In the genomic region with DNA sequence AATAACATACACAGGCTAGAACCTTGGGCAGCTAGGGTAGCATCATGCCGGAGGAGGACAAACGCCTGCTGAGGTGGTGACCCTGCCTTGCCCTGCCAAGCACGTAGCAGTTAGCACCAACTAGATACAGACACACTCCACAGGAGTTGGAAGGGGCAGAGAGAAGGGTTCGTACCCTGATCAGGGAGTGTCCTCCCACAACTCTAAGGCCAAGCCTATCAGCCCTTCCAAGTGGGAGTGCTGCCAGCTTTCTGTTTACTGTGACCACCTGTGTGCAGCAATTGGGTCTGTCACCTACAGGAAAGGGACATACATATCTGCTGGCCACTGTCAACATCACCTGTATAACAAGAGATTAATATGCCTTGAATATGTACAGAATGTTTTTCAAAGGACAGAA, we compare ENCODE assay signal across 12 cellular contexts. TPM values are rescaled to one million over a fixed set of nuclear protein-coding genes. Genes with fewer than 3 reads are reported as not detected.
DNase-seq lines count a peak whose midpoint lies in the region; ATAC-seq, FAIRE-seq and TF ChIP-seq lines count a peak whose summit lies in the region.
"Had no signal": no experiment of that assay in that cellular context is flagged by ENCODE, and none has a peak within 500 bp of the region (broad histone marks: within the 10 kb centered on the region; RNA-seq: fewer than 3 reads in every experiment).

No MANE protein-coding gene starts in this region.

- H3K23ac ChIP-seq in neuronal stem cell (ENCODE audit: low read depth, low read length, poor library complexity) = no peak overlapping the region

- H3K4me3 ChIP-seq in K562 = no peak overlapping the region
- H3K4me3 ChIP-seq in neuronal stem cell (ENCODE audit: low read length in 2 of 2) = peak overlapping the region in 1 of 2 donors; percentile 59

- POLR2A ChIA-PET in K562 (lab: Yijun Ruan, JAX) = interaction anchor here (0.6 to 17.9 kb wide), 14 partner anchors 12 to 139 kb away, joined by 3 to 451 read pairs (median 4); partner anchors contain the start of genes AIFM3, LZTR1 and P2RX6

- peak in 1 of 2 experiments; percentile 17; a peak in 1 of 4 replicates for TF ChIP-seq RAD21 in K562 (CRISPR knock-in tag; conservative IDR thresholded peaks at IDR 0.05 in 1 of 2, IDR thresholded peaks at IDR 0.05 in 1 of 2)

- H3K36me3 ChIP-seq in K562 (ENCODE audit: control insufficient read depth, insufficient read depth, low read length) (peaks cover 30% of the 10 kb centered on the region), neuronal stem cell (replicated peaks in 1 of 2; ENCODE audit: control insufficient read depth in 2 of 2, insufficient read depth in 2 of 2, low read length in 2 of 2) (peaks cover 22 to 40% of the 10 kb centered on the region in 2 donors)

- in situ Hi-C loops in K562 (cut with MboI) = no loop called here

- H2AFZ ChIP-seq in K562 (ENCODE audit: low read depth, low read length) (no peak overlapping the region), neuronal stem cell (ENCODE audit: low read length) (no peak overlapping the region)

- CTCF ChIA-PET in K562 (lab: Yijun Ruan, JAX; ENCODE audit: low intra/inter-chr PET ratio) = no interaction called here

- H4K8ac ChIP-seq in neuronal stem cell (ENCODE audit: low read depth, low read length) = no peak overlapping the region

- H3K4me1 ChIP-seq in K562 (replicated peaks in 1 of 2; ENCODE audit: control insufficient read depth in 2 of 2, insufficient read depth in 2 of 2, low read length in 2 of 2) (peaks cover 25 to 56% of the 10 kb centered on the region in 2 experiments), neuronal stem cell (ENCODE audit: control insufficient read depth in 2 of 2, insufficient read depth in 1 of 2, low read depth in 1 of 2, low read length in 2 of 2) (peaks cover 17 to 21% of the 10 kb centered on the region in 2 donors)

- H3K27ac ChIP-seq in K562 (ENCODE audit: extremely low read depth, low read depth, low read length) (peak overlapping the region; percentile 9; the same call in 1 of the 3 replicates), neuronal stem cell (replicated peaks; ENCODE audit: low read length) (peak overlapping the region; percentile 22)

- H4K20me1 ChIP-seq in K562 (replicated peaks; ENCODE audit: control insufficient read depth, insufficient read depth, low read length) = peaks cover 8% of the 10 kb centered on the region; the same call in 1 of the 2 replicates

- H2BK15ac ChIP-seq in neuronal stem cell (ENCODE audit: low read length) = no peak overlapping the region

- no peak overlapping the region for H4K91ac ChIP-seq in neuronal stem cell (ENCODE audit: low read depth, low read length, poor library complexity)

- H3K4me2 ChIP-seq in K562 (ENCODE audit: insufficient read depth, low read length) (peak overlapping the region; percentile 2; the same call in 1 of the 2 replicates), neuronal stem cell (ENCODE audit: insufficient read depth, low read length, poor library complexity, severe bottlenecking) (no peak overlapping the region)

- H3K14ac ChIP-seq in neuronal stem cell (ENCODE audit: low read length) = no peak overlapping the region

- ATAC-seq in K562 = no peak
- ATAC-seq in GM18861 (IDR thresholded peaks at IDR 0.05; ENCODE audit: unreplicated experiment) = no peak
- ATAC-seq: lower lobe of right lung had no signal

- peaks cover 13% of the 10 kb centered on the region for H3K79me1 ChIP-seq in neuronal stem cell (ENCODE audit: low read depth, low read length)

- DNase-seq in DMS53 (lab: John Stamatoyannopoulos, UW) = peak; percentile 7
- DNase-seq in DMS53 treated with DMSO at 0.1 percent for 48 hours (lab: John Stamatoyannopoulos, UW; ENCODE audit: unreplicated experiment) = no peak
- DNase-seq in NCI-H2081 treated with DMSO at 0.1 percent for 48 hours (lab: John Stamatoyannopoulos, UW) = peak; percentile 0
- DNase-seq in K562 (ENCODE audit: extremely low read depth in 1 of 4, low spot score in 3 of 4) = peak in 2 of 4 experiments; percentile 57 to 67
- no peak for DNase-seq in neuronal stem cell (ENCODE audit: low spot score)
- no peak for DNase-seq in iPS-NIHi11 (ENCODE audit: low spot score)
- DNase-seq in DMS114 treated with DMSO at 0.1 percent for 48 hours (lab: John Stamatoyannopoulos, UW; ENCODE audit: unreplicated experiment) = no peak
- DNase-seq: amniotic stem cell, lower lobe of right lung, T-helper 9 cell had no signal

- BruUV-seq in K562 (replicated peaks; lab: Mats Ljungman, UMichigan) = no TSS peak

- H3K9me3 ChIP-seq in K562 (replicated peaks; ENCODE audit: control insufficient read depth, insufficient read depth, low read depth, low read length) = no peaks in the 10 kb centered on the region
- H3K9me3 ChIP-seq in neuronal stem cell (replicated peaks in 1 of 2; ENCODE audit: control insufficient read depth in 2 of 2, insufficient read depth in 1 of 2, low read depth in 1 of 2, low read length in 2 of 2) = no peaks in the 10 kb centered on the region
- H3K9me3 ChIP-seq: lower lobe of right lung had no signal

- no peak overlapping the region for H2AK5ac ChIP-seq in neuronal stem cell (ENCODE audit: low read depth, low read length)

- H2BK12ac ChIP-seq in neuronal stem cell (ENCODE audit: low read length) = no peak overlapping the region

- H3K9me1 ChIP-seq in K562 (ENCODE audit: control insufficient read depth, insufficient read depth, low read length) = no peaks in the 10 kb centered on the region

- no peaks in the 10 kb centered on the region for H3K27me3 ChIP-seq in K562 (ENCODE audit: control insufficient read depth in 2 of 2, insufficient read depth in 2 of 2, low read length in 2 of 2)
- no peaks in the 10 kb centered on the region for H3K27me3 ChIP-seq in neuronal stem cell (ENCODE audit: control insufficient read depth in 3 of 3, insufficient read depth in 3 of 3, low read depth in 1 of 3, low read length in 3 of 3)

- TF ChIP-seq CTCF in K562 (IDR thresholded peaks at IDR 0.05 in 2 of 3, conservative IDR thresholded peaks at IDR 0.05 in 1 of 3; ENCODE audit: insufficient read depth in 2 of 3, low read depth in 1 of 3, low read length in 3 of 3) = no peak

- H2BK5ac ChIP-seq in neuronal stem cell (ENCODE audit: low read length) = no peak overlapping the region

- H2BK120ac ChIP-seq in neuronal stem cell (ENCODE audit: low read depth, low read length) = no peak overlapping the region

- no peak for TF ChIP-seq EP300 in K562 (IDR thresholded peaks at IDR 0.05; ENCODE audit: low read length)

- peaks cover 46% of the 10 kb centered on the region for H3K79me2 ChIP-seq in K562 (ENCODE audit: control insufficient read depth, insufficient read depth, low read length)

- no peak overlapping the region for H3K18ac ChIP-seq in neuronal stem cell (ENCODE audit: low read length)

- H3K9ac ChIP-seq in K562 (ENCODE audit: insufficient read depth in 1 of 2, low read depth in 2 of 2, low read length in 2 of 2) (peak overlapping the region in 1 of 2 experiments; percentile 69; a peak in 1 of 4 replicates), neuronal stem cell (ENCODE audit: low read depth, low read length, poor library complexity) (no peak overlapping the region)

- WGBS in K562 (ENCODE audit: insufficient coverage, low coverage, missing lambda C conversion rate) = 60% methylated on average over 4 of the region's 4 CpGs
- WGBS in neuronal stem cell (ENCODE audit: extremely low coverage in 2 of 2, insufficient read length in 2 of 2, insufficient replicate concordance in 1 of 2), 2 donors = no CpG with 5 or more reads among the region's 4 CpGs

- H3K4ac ChIP-seq in neuronal stem cell (ENCODE audit: low read length) = no peak overlapping the region

- no peak for FAIRE-seq in K562 (lab: Jason Lieb, UNC)

- intact Hi-C loops in K562 (cut with micrococcal nuclease) = loop anchor here (5.0 kb wide), 4 partner anchors 54 to 496 kb away; partner anchors contain the start of genes MED15, PI4KA and SNAP29

- no peak for TF ChIP-seq POLR2A in K562 (conservative IDR thresholded peaks at IDR 0.05)

RNA-seq across cellular contexts. Expression of gene THAP7, which starts 1.9 kb away (rescaled TPM):
- total RNA-seq in K562 (2011; cell fraction: chromatin; rRNA removed; ENCODE audit: low replicate concordance) = 90.2 and 332 TPM in 2 replicates
- 398 and 463 TPM in 2 replicates for total RNA-seq in K562 (2011; cell fraction: nucleolus; rRNA removed)
- 158 and 211 TPM in 2 replicates for total RNA-seq in K562 (2011; cell fraction: nucleoplasm; rRNA removed)
- total RNA-seq in K562 (2014; rRNA removed) (245 and 323 TPM in 2 replicates), K562 (2014; rRNA removed; fragmentation: Illumina TruSeq; extraction: Trizol) (32.0 and 35.6 TPM in 2 replicates), K562 (2015; rRNA removed; fragmentation: Illumina TruSeq; extraction: Trizol) (120 and 129 TPM in 2 replicates), K562 (2021) (169 and 183 TPM in 2 replicates)
- polyA plus RNA-seq in K562 (2011; rRNA removed) (75.4 and 94.6 TPM in 2 replicates), K562 (2014; fragmentation: Illumina TruSeq; extraction: Trizol) (84.1 and 121 TPM in 2 replicates), K562 (2014; fragmentation: Nextera tagmentation; extraction: Ambion mirVana) (10 to 100 TPM in 1 of 2 experiments, 1 to 10 TPM in 1; 7.9 to 33.1 TPM), K562 (2014; rRNA removed) (263 and 266 TPM in 2 replicates)
- polyA plus RNA-seq in K562 (2011; cell fraction: cytosol; rRNA removed) = 137 and 308 TPM in 2 replicates
- 202 and 335 TPM in 2 replicates for polyA plus RNA-seq in K562 (2011; cell fraction: nucleus; rRNA removed)
- 114 and 118 TPM in 2 replicates for polyA plus RNA-seq in K562 (2012)
- polyA minus RNA-seq in K562 (2011; rRNA and poly(A)+ RNA removed) = 39.0 and 48.5 TPM in 2 replicates
- polyA minus RNA-seq in K562 (2011; cell fraction: cytosol; rRNA and poly(A)+ RNA removed) = 53.5 and 55.4 TPM in 2 replicates
- polyA minus RNA-seq in K562 (2011; cell fraction: nucleus; rRNA and poly(A)+ RNA removed) = 261 and 385 TPM in 2 replicates
- 26.5 TPM for polyA plus RNA-seq in neuronal stem cell (2013, experiment 1 of 2)
- polyA plus RNA-seq in neuronal stem cell (2013, experiment 2 of 2) = 28.4 TPM

RNA-seq across cellular contexts. Expression of gene P2RX6, which starts 11.2 kb away (rescaled TPM):
- total RNA-seq in K562 (2011; cell fraction: chromatin; rRNA removed; ENCODE audit: low replicate concordance) = 8.3 and 26.4 TPM in 2 replicates
- 15.5 and 19.3 TPM in 2 replicates for total RNA-seq in K562 (2011; cell fraction: nucleolus; rRNA removed)
- 13.6 and 14.4 TPM in 2 replicates for total RNA-seq in K562 (2011; cell fraction: nucleoplasm; rRNA removed)
- total RNA-seq in K562 (2014; rRNA removed) = 1.5 and 1.9 TPM in 2 replicates
- total RNA-seq in K562 (2014; rRNA removed; fragmentation: Illumina TruSeq; extraction: Trizol) = 0.77 and 1.0 TPM in 2 replicates
- total RNA-seq in K562 (2015; rRNA removed; fragmentation: Illumina TruSeq; extraction: Trizol) = 1.6 and 1.7 TPM in 2 replicates
- total RNA-seq in K562 (2021) = 2.3 and 2.7 TPM in 2 replicates
- 1.2 and 1.5 TPM in 2 replicates for polyA plus RNA-seq in K562 (2011; rRNA removed)
- 1.4 and 2.2 TPM in 2 replicates for polyA plus RNA-seq in K562 (2011; cell fraction: cytosol; rRNA removed)
- 16.2 and 34.8 TPM in 2 replicates for polyA plus RNA-seq in K562 (2011; cell fraction: nucleus; rRNA removed)
- polyA plus RNA-seq in K562 (2012) = 4.7 and 7.9 TPM in 2 replicates
- polyA plus RNA-seq in K562 (2014; fragmentation: Illumina TruSeq; extraction: Trizol) = 1.3 and 1.5 TPM in 2 replicates
- polyA plus RNA-seq in K562 (2014; fragmentation: Nextera tagmentation; extraction: Ambion mirVana) = under 1 TPM in 1 of 2 experiments, not detected in 1; 0.01 TPM
- polyA plus RNA-seq in K562 (2014; rRNA removed) = 3.7 and 3.9 TPM in 2 replicates
- 1.6 and 2.5 TPM in 2 replicates for polyA minus RNA-seq in K562 (2011; rRNA and poly(A)+ RNA removed)
- 1.0 TPM in 1 of 2 replicates, not detected in the other for polyA minus RNA-seq in K562 (2011; cell fraction: cytosol; rRNA and poly(A)+ RNA removed)
- 5.6 and 7.5 TPM in 2 replicates for polyA minus RNA-seq in K562 (2011; cell fraction: nucleus; rRNA and poly(A)+ RNA removed)
- 0.43 TPM for polyA plus RNA-seq in neuronal stem cell (2013, experiment 1 of 2)
- polyA plus RNA-seq in neuronal stem cell (2013, experiment 2 of 2) = 0.53 TPM

RNA-seq across cellular contexts. Expression of gene LZTR1, which starts 21.7 kb away (rescaled TPM):
- 338 and 754 TPM in 2 replicates for total RNA-seq in K562 (2011; cell fraction: chromatin; rRNA removed; ENCODE audit: low replicate concordance)
- 395 and 404 TPM in 2 replicates for total RNA-seq in K562 (2011; cell fraction: nucleolus; rRNA removed)
- total RNA-seq in K562 (2011; cell fraction: nucleoplasm; rRNA removed) = 258 and 287 TPM in 2 replicates
- total RNA-seq in K562 (2014; rRNA removed) (87.2 and 120 TPM in 2 replicates), K562 (2014; rRNA removed; fragmentation: Illumina TruSeq; extraction: Trizol) (46.4 and 63.0 TPM in 2 replicates), K562 (2015; rRNA removed; fragmentation: Illumina TruSeq; extraction: Trizol) (51.3 and 53.2 TPM in 2 replicates), K562 (2021) (132 and 135 TPM in 2 replicates)
- polyA plus RNA-seq in K562 (2011; rRNA removed) (63.0 and 88.5 TPM in 2 replicates), K562 (2014; fragmentation: Illumina TruSeq; extraction: Trizol) (74.3 and 89.8 TPM in 2 replicates), K562 (2014; fragmentation: Nextera tagmentation; extraction: Ambion mirVana) (1 to 10 TPM; 2.2 to 3.1 TPM), K562 (2014; rRNA removed) (115 and 129 TPM in 2 replicates)
- 50.8 and 68.8 TPM in 2 replicates for polyA plus RNA-seq in K562 (2011; cell fraction: cytosol; rRNA removed)
- 703 and 913 TPM in 2 replicates for polyA plus RNA-seq in K562 (2011; cell fraction: nucleus; rRNA removed)
- 80.6 and 93.5 TPM in 2 replicates for polyA plus RNA-seq in K562 (2012)
- 64.5 and 72.9 TPM in 2 replicates for polyA minus RNA-seq in K562 (2011; rRNA and poly(A)+ RNA removed)
- polyA minus RNA-seq in K562 (2011; cell fraction: cytosol; rRNA and poly(A)+ RNA removed) = 41.9 and 49.7 TPM in 2 replicates
- polyA minus RNA-seq in K562 (2011; cell fraction: nucleus; rRNA and poly(A)+ RNA removed) = 188 and 205 TPM in 2 replicates
- polyA plus RNA-seq in neuronal stem cell (2013, experiment 1 of 2) = 16.5 TPM
- 16.1 TPM for polyA plus RNA-seq in neuronal stem cell (2013, experiment 2 of 2)

RNA-seq across cellular contexts. Expression of gene SLC7A4, which starts 28.6 kb away (rescaled TPM):
- not detected in 2 replicates for total RNA-seq in K562 (2011; cell fraction: chromatin; rRNA removed; ENCODE audit: low replicate concordance)
- not detected in 2 replicates for total RNA-seq in K562 (2011; cell fraction: nucleolus; rRNA removed)
- total RNA-seq in K562 (2011; cell fraction: nucleoplasm; rRNA removed) = not detected in 2 replicates
- total RNA-seq in K562 (2014; rRNA removed) = not detected in 2 replicates
- not detected in 2 replicates for total RNA-seq in K562 (2014; rRNA removed; fragmentation: Illumina TruSeq; extraction: Trizol)
- total RNA-seq in K562 (2015; rRNA removed; fragmentation: Illumina TruSeq; extraction: Trizol) = not detected in 2 replicates
- total RNA-seq in K562 (2021) = not detected in 2 replicates
- not detected in 2 replicates for polyA plus RNA-seq in K562 (2011; rRNA removed)
- 0.07 TPM in 1 of 2 replicates, not detected in the other for polyA plus RNA-seq in K562 (2011; cell fraction: cytosol; rRNA removed)
- polyA plus RNA-seq in K562 (2011; cell fraction: nucleus; rRNA removed) = not detected in 2 replicates
- polyA plus RNA-seq in K562 (2012) = 0.03 and 0.14 TPM in 2 replicates
- not detected in 2 replicates for polyA plus RNA-seq in K562 (2014; fragmentation: Illumina TruSeq; extraction: Trizol)
- not detected for polyA plus RNA-seq in K562 (2014; fragmentation: Nextera tagmentation; extraction: Ambion mirVana)
- polyA plus RNA-seq in K562 (2014; rRNA removed) = not detected in 2 replicates
- not detected in 2 replicates for polyA minus RNA-seq in K562 (2011; rRNA and poly(A)+ RNA removed)
- not detected in 2 replicates for polyA minus RNA-seq in K562 (2011; cell fraction: cytosol; rRNA and poly(A)+ RNA removed)
- not detected in 2 replicates for polyA minus RNA-seq in K562 (2011; cell fraction: nucleus; rRNA and poly(A)+ RNA removed)
- polyA plus RNA-seq in neuronal stem cell (2013, experiment 1 of 2) = 0.18 TPM
- 0.24 TPM for polyA plus RNA-seq in neuronal stem cell (2013, experiment 2 of 2)
- total RNA-seq: A673 had no signal

RNA-seq across cellular contexts. Expression of gene AIFM3, which starts 36.7 kb away (rescaled TPM):
- total RNA-seq in K562 (2011; cell fraction: chromatin; rRNA removed; ENCODE audit: low replicate concordance) = 0.14 and 1.4 TPM in 2 replicates
- total RNA-seq in K562 (2011; cell fraction: nucleolus; rRNA removed) = 0.33 and 1.2 TPM in 2 replicates
- total RNA-seq in K562 (2011; cell fraction: nucleoplasm; rRNA removed) = 0.53 and 0.81 TPM in 2 replicates
- 0.14 TPM in 1 of 2 replicates, not detected in the other for total RNA-seq in K562 (2014; rRNA removed)
- total RNA-seq in K562 (2014; rRNA removed; fragmentation: Illumina TruSeq; extraction: Trizol) = 0.10 TPM in 1 of 2 replicates, not detected in the other
- 0.07 TPM in 1 of 2 replicates, not detected in the other for total RNA-seq in K562 (2015; rRNA removed; fragmentation: Illumina TruSeq; extraction: Trizol)
- 0.20 and 0.56 TPM in 2 replicates for total RNA-seq in K562 (2021)
- polyA plus RNA-seq in K562 (2011; rRNA removed) = 0.04 and 0.08 TPM in 2 replicates
- 0.06 TPM in 1 of 2 replicates, not detected in the other for polyA plus RNA-seq in K562 (2011; cell fraction: cytosol; rRNA removed)
- polyA plus RNA-seq in K562 (2011; cell fraction: nucleus; rRNA removed) = 0.80 and 0.87 TPM in 2 replicates
- 0.27 and 0.50 TPM in 2 replicates for polyA plus RNA-seq in K562 (2012)
- polyA plus RNA-seq in K562 (2014; fragmentation: Illumina TruSeq; extraction: Trizol) = 0.06 TPM in 1 of 2 replicates, not detected in the other
- under 1 TPM; 0.03 to 0.06 TPM for polyA plus RNA-seq in K562 (2014; fragmentation: Nextera tagmentation; extraction: Ambion mirVana)
- polyA plus RNA-seq in K562 (2014; rRNA removed) = 0.15 TPM in 1 of 2 replicates, not detected in the other
- polyA minus RNA-seq in K562 (2011; rRNA and poly(A)+ RNA removed) = 0.06 TPM in 1 of 2 replicates, not detected in the other
- polyA minus RNA-seq in K562 (2011; cell fraction: cytosol; rRNA and poly(A)+ RNA removed) = not detected in 2 replicates
- 0.27 and 0.44 TPM in 2 replicates for polyA minus RNA-seq in K562 (2011; cell fraction: nucleus; rRNA and poly(A)+ RNA removed)
- 3.9 TPM for polyA plus RNA-seq in neuronal stem cell (2013, experiment 1 of 2)
- 4.0 TPM for polyA plus RNA-seq in neuronal stem cell (2013, experiment 2 of 2)
- total RNA-seq: A673 had no signal

Comparison
In these comparisons a context has a peak if more than half of its experiments do, and no peak if none do; other contexts are left out.
1. DNase-seq: peak in DMS53 (single experiment) and NCI-H2081 treated with DMSO at 0.1 percent for 48 hours (single experiment); none in DMS53 treated with DMSO at 0.1 percent for 48 hours (single experiment), neuronal stem cell (single experiment), iPS-NIHi11 (single experiment) and DMS114 treated with DMSO at 0.1 percent for 48 hours (single experiment).